ENCODE assay signal across 2 cellular contexts in genomic region chr1:41030872-41031616, GRCh38.
TF ChIP-seq lines count a peak whose summit lies in the region.

No MANE protein-coding gene starts in this region.

TF ChIP-seq in A549, 52 proteins besides CTCF, POLR2A, EP300 and RAD21:
- TF ChIP-seq POLR2AphosphoS2 (conservative IDR thresholded peaks at IDR 0.05; ENCODE audit: low read length) (peak; percentile 79; the same call in 1 of the 2 replicates), HEYL (CRISPR knock-in tag; IDR thresholded peaks at IDR 0.05) (no peak)

TF ChIP-seq in HepG2, 621 proteins besides CTCF, POLR2A, EP300 and RAD21:
- TF ChIP-seq ZNF441 (CRISPR knock-in tag; IDR thresholded peaks at IDR 0.05; ENCODE audit: borderline replicate concordance) (no peak), SAP130 (CRISPR knock-in tag; IDR thresholded peaks at IDR 0.05; ENCODE audit: low read depth) (peak; percentile 14; the same call in 1 of the 2 replicates), ZNF652 (CRISPR knock-in tag; IDR thresholded peaks at IDR 0.05; ENCODE audit: borderline replicate concordance, low read depth) (peak; percentile 29; the same call in 1 of the 2 replicates), ETV5 (CRISPR knock-in tag; IDR thresholded peaks at IDR 0.05; ENCODE audit: borderline replicate concordance) (peak; percentile 21; the same call in 1 of the 2 replicates), TFAP4 (IDR thresholded peaks at IDR 0.05; ENCODE audit: borderline replicate concordance, low read depth) (peak; percentile 38; the same call in 1 of the 2 replicates), SOX13 (IDR thresholded peaks at IDR 0.05) (no peak), SOX13 (CRISPR knock-in tag; conservative IDR thresholded peaks at IDR 0.05 in 1 of 2, IDR thresholded peaks at IDR 0.05 in 1 of 2) (peak in 1 of 2 experiments; percentile 24; a peak in 1 of 4 replicates), ZFX (CRISPR knock-in tag; IDR thresholded peaks at IDR 0.05; ENCODE audit: low read depth) (peak; percentile 35; the same call in 1 of the 2 replicates), ZNF121 (CRISPR knock-in tag; IDR thresholded peaks at IDR 0.05) (peak; percentile 91), RXRA (CRISPR knock-in tag; IDR thresholded peaks at IDR 0.05) (no peak), TEAD3 (CRISPR knock-in tag; optimal IDR thresholded peaks at IDR 0.05; ENCODE audit: borderline replicate concordance) (peak; percentile 54), FOXP4 (CRISPR knock-in tag; IDR thresholded peaks at IDR 0.05) (peak; percentile 81), HNF4A (CRISPR knock-in tag; IDR thresholded peaks at IDR 0.05) (peak; percentile 40; the same call in 1 of the 2 replicates), PAXIP1 (CRISPR knock-in tag; conservative IDR thresholded peaks at IDR 0.05) (peak; percentile 47; the same call in 1 of the 2 replicates), TBX3 (IDR thresholded peaks at IDR 0.05; ENCODE audit: borderline replicate concordance) (peak; percentile 15; the same call in 1 of the 2 replicates), NFATC3 (CRISPR knock-in tag; IDR thresholded peaks at IDR 0.05) (no peak), FOXP1 (IDR thresholded peaks at IDR 0.05) (no peak), FOXP1 (CRISPR knock-in tag; IDR thresholded peaks at IDR 0.05) (peak; percentile 74; the same call in 1 of the 2 replicates)
- TF ChIP-seq, protein P1, sequence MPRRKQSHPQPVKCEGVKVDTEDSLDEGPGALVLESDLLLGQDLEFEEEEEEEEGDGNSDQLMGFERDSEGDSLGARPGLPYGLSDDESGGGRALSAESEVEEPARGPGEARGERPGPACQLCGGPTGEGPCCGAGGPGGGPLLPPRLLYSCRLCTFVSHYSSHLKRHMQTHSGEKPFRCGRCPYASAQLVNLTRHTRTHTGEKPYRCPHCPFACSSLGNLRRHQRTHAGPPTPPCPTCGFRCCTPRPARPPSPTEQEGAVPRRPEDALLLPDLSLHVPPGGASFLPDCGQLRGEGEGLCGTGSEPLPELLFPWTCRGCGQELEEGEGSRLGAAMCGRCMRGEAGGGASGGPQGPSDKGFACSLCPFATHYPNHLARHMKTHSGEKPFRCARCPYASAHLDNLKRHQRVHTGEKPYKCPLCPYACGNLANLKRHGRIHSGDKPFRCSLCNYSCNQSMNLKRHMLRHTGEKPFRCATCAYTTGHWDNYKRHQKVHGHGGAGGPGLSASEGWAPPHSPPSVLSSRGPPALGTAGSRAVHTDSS (CRISPR knock-in tag; conservative IDR thresholded peaks at IDR 0.05), result no peak
- TF ChIP-seq, protein P2, sequence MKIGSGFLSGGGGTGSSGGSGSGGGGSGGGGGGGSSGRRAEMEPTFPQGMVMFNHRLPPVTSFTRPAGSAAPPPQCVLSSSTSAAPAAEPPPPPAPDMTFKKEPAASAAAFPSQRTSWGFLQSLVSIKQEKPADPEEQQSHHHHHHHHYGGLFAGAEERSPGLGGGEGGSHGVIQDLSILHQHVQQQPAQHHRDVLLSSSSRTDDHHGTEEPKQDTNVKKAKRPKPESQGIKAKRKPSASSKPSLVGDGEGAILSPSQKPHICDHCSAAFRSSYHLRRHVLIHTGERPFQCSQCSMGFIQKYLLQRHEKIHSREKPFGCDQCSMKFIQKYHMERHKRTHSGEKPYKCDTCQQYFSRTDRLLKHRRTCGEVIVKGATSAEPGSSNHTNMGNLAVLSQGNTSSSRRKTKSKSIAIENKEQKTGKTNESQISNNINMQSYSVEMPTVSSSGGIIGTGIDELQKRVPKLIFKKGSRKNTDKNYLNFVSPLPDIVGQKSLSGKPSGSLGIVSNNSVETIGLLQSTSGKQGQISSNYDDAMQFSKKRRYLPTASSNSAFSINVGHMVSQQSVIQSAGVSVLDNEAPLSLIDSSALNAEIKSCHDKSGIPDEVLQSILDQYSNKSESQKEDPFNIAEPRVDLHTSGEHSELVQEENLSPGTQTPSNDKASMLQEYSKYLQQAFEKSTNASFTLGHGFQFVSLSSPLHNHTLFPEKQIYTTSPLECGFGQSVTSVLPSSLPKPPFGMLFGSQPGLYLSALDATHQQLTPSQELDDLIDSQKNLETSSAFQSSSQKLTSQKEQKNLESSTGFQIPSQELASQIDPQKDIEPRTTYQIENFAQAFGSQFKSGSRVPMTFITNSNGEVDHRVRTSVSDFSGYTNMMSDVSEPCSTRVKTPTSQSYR (CRISPR knock-in tag; IDR thresholded peaks at IDR 0.05; ENCODE audit: borderline replicate concordance), result peak; percentile 29; the same call in 1 of the 2 replicates
